ENCODE assay signal across 8 cellular contexts in the genomic region with DNA sequence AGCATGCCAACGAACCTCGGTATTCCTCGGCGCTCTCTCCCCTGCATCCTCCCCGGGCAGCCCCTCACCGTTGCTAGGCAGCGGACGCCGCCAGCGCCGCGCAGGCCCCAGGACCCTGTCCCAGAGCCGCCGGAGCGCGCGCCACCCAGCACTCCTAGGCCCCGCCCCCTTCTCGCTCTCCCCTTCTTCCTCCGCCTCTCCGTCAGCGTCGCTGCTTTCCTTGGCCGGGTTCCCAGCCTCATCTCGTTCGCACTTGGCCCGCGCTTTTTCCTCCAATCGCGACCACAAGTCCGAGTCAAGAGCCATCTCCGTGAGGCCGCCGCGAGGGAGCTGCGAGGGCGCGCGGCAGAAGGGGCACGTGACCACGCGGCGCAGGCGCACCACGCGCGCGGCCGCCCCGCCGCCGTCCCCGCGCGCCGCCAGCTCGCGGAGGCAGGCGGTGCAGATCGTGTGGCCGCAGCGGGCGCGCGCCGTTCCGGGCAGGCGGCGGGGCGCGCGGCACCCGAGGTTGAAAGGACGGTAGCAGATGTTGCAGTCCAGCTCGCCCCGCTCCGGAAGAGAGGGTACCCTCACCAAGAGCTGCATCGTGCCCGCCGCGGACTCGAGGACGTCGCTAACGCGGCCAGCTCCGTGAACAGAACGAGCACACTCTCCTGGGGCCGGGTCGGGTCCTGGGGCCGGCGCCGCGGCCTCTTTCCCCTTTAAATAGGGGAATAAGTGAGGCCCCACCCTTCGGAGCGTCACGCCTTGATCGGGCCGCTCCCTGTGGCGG. TPM values are rescaled to one million over a fixed set of nuclear protein-coding genes. Genes with fewer than 3 reads are reported as not detected.
DNase-seq lines count a peak whose midpoint lies in the region; TF ChIP-seq lines count a peak whose summit lies in the region.

A gene (minus strand): TSS at position 679 of the 772 bp plus-strand sequence. CDS start 94 bp downstream, at position 585.

- peak within 1 kb of the TSS; percentile 58 for H3K4me3 ChIP-seq in HEK293 (ENCODE audit: low read depth, low read length)

- CTCF ChIA-PET in HEK293 (lab: Yijun Ruan, JAX), result interaction anchor here (0.6 to 6.3 kb wide), 14 partner anchors 17 to 275 kb away, joined by 3 to 73 read pairs (median 4); no protein-coding TSS in a partner anchor
- CTCF ChIA-PET in activated naive CD4-positive, alpha-beta T cell treated with anti-CD3 and anti-CD28 coated beads, Interleukin-2, amount 10 ng/mL, durations not matched to agents 7 days and 5 days (lab: Charles Lee), result interaction anchor here (1.0 to 5.0 kb wide), 6 partner anchors 16 to 142 kb away, joined by 3 to 49 read pairs (median 5); a partner anchor contains a TSS

- TF ChIP-seq CTCF in HEK293 (tag by site-specific recombination; IDR thresholded peaks at IDR 0.05), result no peak; the same call in 1 of the 2 replicates

- peaks cover 2 to 17% of the 10 kb centered on the region in 2 experiments; a peak in 2 of 3 replicates for H3K36me3 ChIP-seq in HEK293 (ENCODE audit: control insufficient read depth in 2 of 2, insufficient read depth in 1 of 2, low read length in 2 of 2)

- H3K4me1 ChIP-seq in HEK293 (ENCODE audit: control insufficient read depth, insufficient read depth, low read length), result peaks cover 14% of the 10 kb centered on the region

- peaks cover 4% of the 10 kb centered on the region for H3K27me3 Mint-ChIP-seq in activated naive CD4-positive, alpha-beta T cell treated with anti-CD3 and anti-CD28 coated beads, Interleukin-2, amount 10 ng/mL, durations not matched to agents 7 days and 5 days

- H3K27ac ChIP-seq in HEK293 (ENCODE audit: extremely low read depth, low read depth, low read length), result peak within 1 kb of the TSS; percentile 90

- H3K9me3 Mint-ChIP-seq in activated naive CD4-positive, alpha-beta T cell treated with anti-CD3 and anti-CD28 coated beads, Interleukin-2, amount 10 ng/mL, durations not matched to agents 7 days and 5 days, result no peaks in the 10 kb centered on the region

- POLR2A ChIA-PET in HEK293 (lab: Yijun Ruan, JAX), result interaction anchor here (0.5 to 3.8 kb wide), 19 partner anchors 9 to 332 kb away, joined by 3 to 66 read pairs (median 4); a partner anchor contains a TSS

- DNase-seq in EL (peak; percentile 99), NAMALWA (ENCODE audit: low spot score) (peak; percentile 87), SK-MEL-5 (ENCODE audit: low read depth, low spot score) (peak; percentile 93), germinal center (ENCODE audit: low spot score) (peak; percentile 80), nucleus accumbens (lab: John Stamatoyannopoulos, UW) (peak in 55 of 56 donors; percentile 31 to 90 (median 80)), superior temporal gyrus (ENCODE audit: extremely low spot score) (peak; percentile 83)
- peak; percentile 89 for DNase-seq in activated naive CD4-positive, alpha-beta T cell treated with anti-CD3 and anti-CD28 coated beads, Interleukin-2, amount 10 ng/mL, durations not matched to agents 7 days and 5 days

- peak within 1 kb of the TSS; percentile 94 for H3K27ac Mint-ChIP-seq in activated naive CD4-positive, alpha-beta T cell treated with anti-CD3 and anti-CD28 coated beads, Interleukin-2, amount 10 ng/mL, durations not matched to agents 7 days and 5 days

- H3K36me3 Mint-ChIP-seq in activated naive CD4-positive, alpha-beta T cell treated with anti-CD3 and anti-CD28 coated beads, Interleukin-2, amount 10 ng/mL, durations not matched to agents 7 days and 5 days, result peaks cover 14% of the 10 kb centered on the region

- H3K9me3 ChIP-seq in HEK293 (ENCODE audit: control insufficient read depth, insufficient read depth, low read depth, low read length), result no peaks in the 10 kb centered on the region

- H3K4me1 Mint-ChIP-seq in activated naive CD4-positive, alpha-beta T cell treated with anti-CD3 and anti-CD28 coated beads, Interleukin-2, amount 10 ng/mL, durations not matched to agents 7 days and 5 days, result peaks cover 43% of the 10 kb centered on the region

- H3K4me3 Mint-ChIP-seq in activated naive CD4-positive, alpha-beta T cell treated with anti-CD3 and anti-CD28 coated beads, Interleukin-2, amount 10 ng/mL, durations not matched to agents 7 days and 5 days, result peak within 1 kb of the TSS; percentile 87

- in situ Hi-C loops in SK-MEL-5 (cut with HindIII; ENCODE audit: low pct_unique_long_range_greater_than_20kb, low sequenced_read_pairs), result no loop called here

TF ChIP-seq in HEK293, 187 proteins besides CTCF, POLR2A, EP300 and RAD21 (continues in another document):
- TF ChIP-seq ZNF184 (tag by site-specific recombination; IDR thresholded peaks at IDR 0.05) (no peak), SETDB1 (IDR thresholded peaks at IDR 0.05; ENCODE audit: insufficient read length, low read length) (no peak), BCL11A (tag by site-specific recombination; IDR thresholded peaks at IDR 0.05; ENCODE audit: low read depth) (no peak)
- TF ChIP-seq, protein P1, sequence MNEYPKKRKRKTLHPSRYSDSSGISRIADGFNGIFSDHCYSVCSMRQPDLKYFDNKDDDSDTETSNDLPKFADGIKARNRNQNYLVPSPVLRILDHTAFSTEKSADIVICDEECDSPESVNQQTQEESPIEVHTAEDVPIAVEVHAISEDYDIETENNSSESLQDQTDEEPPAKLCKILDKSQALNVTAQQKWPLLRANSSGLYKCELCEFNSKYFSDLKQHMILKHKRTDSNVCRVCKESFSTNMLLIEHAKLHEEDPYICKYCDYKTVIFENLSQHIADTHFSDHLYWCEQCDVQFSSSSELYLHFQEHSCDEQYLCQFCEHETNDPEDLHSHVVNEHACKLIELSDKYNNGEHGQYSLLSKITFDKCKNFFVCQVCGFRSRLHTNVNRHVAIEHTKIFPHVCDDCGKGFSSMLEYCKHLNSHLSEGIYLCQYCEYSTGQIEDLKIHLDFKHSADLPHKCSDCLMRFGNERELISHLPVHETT (tag by site-specific recombination; IDR thresholded peaks at IDR 0.05), result no peak
- TF ChIP-seq, protein P2, sequence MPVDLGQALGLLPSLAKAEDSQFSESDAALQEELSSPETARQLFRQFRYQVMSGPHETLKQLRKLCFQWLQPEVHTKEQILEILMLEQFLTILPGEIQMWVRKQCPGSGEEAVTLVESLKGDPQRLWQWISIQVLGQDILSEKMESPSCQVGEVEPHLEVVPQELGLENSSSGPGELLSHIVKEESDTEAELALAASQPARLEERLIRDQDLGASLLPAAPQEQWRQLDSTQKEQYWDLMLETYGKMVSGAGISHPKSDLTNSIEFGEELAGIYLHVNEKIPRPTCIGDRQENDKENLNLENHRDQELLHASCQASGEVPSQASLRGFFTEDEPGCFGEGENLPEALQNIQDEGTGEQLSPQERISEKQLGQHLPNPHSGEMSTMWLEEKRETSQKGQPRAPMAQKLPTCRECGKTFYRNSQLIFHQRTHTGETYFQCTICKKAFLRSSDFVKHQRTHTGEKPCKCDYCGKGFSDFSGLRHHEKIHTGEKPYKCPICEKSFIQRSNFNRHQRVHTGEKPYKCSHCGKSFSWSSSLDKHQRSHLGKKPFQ (tag by site-specific recombination; IDR thresholded peaks at IDR 0.05), result no peak
- TF ChIP-seq, protein P3, sequence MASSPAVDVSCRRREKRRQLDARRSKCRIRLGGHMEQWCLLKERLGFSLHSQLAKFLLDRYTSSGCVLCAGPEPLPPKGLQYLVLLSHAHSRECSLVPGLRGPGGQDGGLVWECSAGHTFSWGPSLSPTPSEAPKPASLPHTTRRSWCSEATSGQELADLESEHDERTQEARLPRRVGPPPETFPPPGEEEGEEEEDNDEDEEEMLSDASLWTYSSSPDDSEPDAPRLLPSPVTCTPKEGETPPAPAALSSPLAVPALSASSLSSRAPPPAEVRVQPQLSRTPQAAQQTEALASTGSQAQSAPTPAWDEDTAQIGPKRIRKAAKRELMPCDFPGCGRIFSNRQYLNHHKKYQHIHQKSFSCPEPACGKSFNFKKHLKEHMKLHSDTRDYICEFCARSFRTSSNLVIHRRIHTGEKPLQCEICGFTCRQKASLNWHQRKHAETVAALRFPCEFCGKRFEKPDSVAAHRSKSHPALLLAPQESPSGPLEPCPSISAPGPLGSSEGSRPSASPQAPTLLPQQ (tag by site-specific recombination; IDR thresholded peaks at IDR 0.05), result peak; percentile 100

RNA-seq across cellular contexts. Expression of the gene that starts here (rescaled TPM):
- total RNA-seq in SK-MEL-5 (2014; rRNA removed; shearing (Covaris generic)), result 4.3 and 5.7 TPM in 2 replicates
- polyA plus RNA-seq in SK-MEL-5 (2015; cell fraction: cytosol; rRNA removed), result 8.9 and 14.0 TPM in 2 replicates
- 6.3 and 6.7 TPM in 2 replicates for polyA plus RNA-seq in SK-MEL-5 (2015; cell fraction: nucleus; rRNA removed)

Comparison
In these comparisons a context has a peak if more than half of its experiments do, and no peak if none do; other contexts are left out.
1. Peak in every context shown above with its lines: DNase-seq, H3K4me3 ChIP-seq and H3K27ac ChIP-seq.